13 cellular contexts compared by ENCODE assay signal in the genomic region with DNA sequence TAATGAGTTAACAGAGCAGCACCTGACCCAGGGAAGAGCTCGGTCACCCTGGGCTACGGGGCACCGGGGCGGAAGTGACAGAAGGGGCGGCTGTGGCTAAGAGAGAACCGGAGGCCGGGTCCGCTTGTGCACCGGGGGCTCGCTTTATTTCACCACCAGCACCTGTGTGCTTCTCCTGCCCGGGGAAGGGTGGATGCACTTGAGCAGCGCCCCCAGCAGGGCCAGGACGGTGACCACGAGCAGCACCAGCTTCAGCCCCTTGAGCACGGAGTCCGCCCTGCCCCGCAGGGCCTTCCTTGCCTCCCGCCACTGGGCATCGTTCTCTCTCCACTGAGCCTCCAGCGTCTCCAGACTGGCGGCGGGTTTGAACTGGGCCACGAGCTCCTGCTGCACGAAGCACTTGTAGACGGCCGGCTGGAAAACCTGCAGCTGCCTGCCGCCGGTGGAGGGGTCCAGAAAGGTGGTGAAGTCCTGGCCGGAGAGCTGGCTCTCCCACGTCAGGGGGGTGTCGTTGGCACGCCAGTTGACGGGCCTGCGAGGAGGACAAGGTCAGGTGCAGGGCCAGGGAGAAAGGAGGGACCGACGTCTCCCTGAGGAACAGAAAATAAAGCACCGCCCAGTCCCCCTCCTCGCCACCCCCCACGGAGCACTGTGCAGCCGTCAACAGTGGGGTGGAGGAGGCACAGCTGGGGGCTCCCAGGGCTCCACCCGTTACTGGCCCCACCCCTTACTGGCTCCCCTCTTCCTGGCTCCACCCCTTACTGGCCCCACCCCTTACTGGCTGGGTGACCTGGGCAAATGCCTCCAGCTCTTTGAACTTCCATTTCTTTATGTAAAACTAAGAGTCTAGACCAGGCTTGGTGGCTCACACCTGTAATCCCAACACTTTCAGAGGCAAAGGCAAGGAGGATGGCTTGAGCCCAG. TPM values are rescaled to one million over a fixed set of nuclear protein-coding genes. Genes with fewer than 3 reads are reported as not detected.
DNase-seq lines count a peak whose midpoint lies in the region; ATAC-seq lines count a peak whose summit lies in the region.
"Had no signal": no experiment of that assay in that cellular context is flagged by ENCODE, and none has a peak within 500 bp of the region (broad histone marks: within the 10 kb centered on the region; RNA-seq: fewer than 3 reads in every experiment).

No MANE protein-coding gene starts in this region.

- no peaks in the 10 kb centered on the region for H3K27me3 ChIP-seq in right cardiac atrium (ENCODE audit: control insufficient read depth, insufficient read depth)
- H3K27me3 ChIP-seq: breast epithelium had no signal

- 53% methylated on average over 41 of the region's 41 CpGs for WGBS in right cardiac atrium

- H3K27ac ChIP-seq in right cardiac atrium (ENCODE audit: low read length) = no peak overlapping the region
- H3K27ac ChIP-seq: breast epithelium had no signal

- ATAC-seq in right cardiac atrium (peak; percentile 49 to 52), HG03520 (IDR thresholded peaks at IDR 0.05; ENCODE audit: unreplicated experiment) (no peak)

- peak; percentile 69 for DNase-seq in activated CD4-positive, alpha-beta T cell treated with anti-CD3 and anti-CD28 coated beads, Interleukin-2, amount 10 ng/mL, durations not matched to agents 24 days and 14 days
- no peak for DNase-seq in activated CD4-positive, alpha-beta T cell treated with anti-CD3 and anti-CD28 coated beads, Interleukin-2, amount 50 U/mL, for 48 hours
- peak; percentile 35 for DNase-seq in RPMI8226
- peak in 2 of 3 donors; percentile 45 to 61 for DNase-seq in right cardiac atrium
- DNase-seq in retina = peak; percentile 32
- no peak for DNase-seq in SIG-M5 (lab: John Stamatoyannopoulos, UW)
- DNase-seq in head of caudate nucleus = no peak
- DNase-seq: activated T-cell treated with anti-CD3 and anti-CD28 coated beads, Interleukin-2, amount 50 U/mL, for 72 hours; NCI-H187; stimulated activated CD4-positive, alpha-beta T cell treated with anti-CD3 and anti-CD28 coated beads, Interleukin-1b, Interleukin-23, amount 100 ng/mL, for 48 hours had no signal

- H3K36me3 Mint-ChIP-seq in activated CD4-positive, alpha-beta T cell treated with anti-CD3 and anti-CD28 coated beads, Interleukin-2, amount 10 ng/mL, durations not matched to agents 24 days and 14 days (ENCODE audit: low read depth) = no peaks in the 10 kb centered on the region

- intact Hi-C loops in activated CD4-positive, alpha-beta T cell treated with anti-CD3 and anti-CD28 coated beads, Interleukin-2, amount 10 ng/mL, durations not matched to agents 24 days and 14 days (cut with micrococcal nuclease) = no loop called here
- intact Hi-C loops in right cardiac atrium (cut with DNase I) (no loop called here), head of caudate nucleus (cut with DNase I) (no loop called here)

- H3K27ac Mint-ChIP-seq in activated CD4-positive, alpha-beta T cell treated with anti-CD3 and anti-CD28 coated beads, Interleukin-2, amount 10 ng/mL, durations not matched to agents 24 days and 14 days = no peak overlapping the region
- H3K27ac Mint-ChIP-seq: activated T-cell treated with anti-CD3 and anti-CD28 coated beads, Interleukin-2, amount 50 U/mL, for 72 hours had no signal

- H3K27me3 Mint-ChIP-seq in activated CD4-positive, alpha-beta T cell treated with anti-CD3 and anti-CD28 coated beads, Interleukin-2, amount 10 ng/mL, durations not matched to agents 24 days and 14 days = peaks cover 3% of the 10 kb centered on the region

- peaks cover 5% of the 10 kb centered on the region for H3K9me3 Mint-ChIP-seq in activated CD4-positive, alpha-beta T cell treated with anti-CD3 and anti-CD28 coated beads, Interleukin-2, amount 10 ng/mL, durations not matched to agents 24 days and 14 days
- H3K9me3 Mint-ChIP-seq: activated T-cell treated with anti-CD3 and anti-CD28 coated beads, Interleukin-2, amount 50 U/mL, for 72 hours had no signal

- H3K4me1 ChIP-seq in right cardiac atrium (ENCODE audit: control insufficient read depth, insufficient read depth, low read length) = peaks cover 2% of the 10 kb centered on the region
- H3K4me1 ChIP-seq: breast epithelium had no signal

- H3K9me3 ChIP-seq in right cardiac atrium (ENCODE audit: control insufficient read depth, low read length) = no peaks in the 10 kb centered on the region
- H3K9me3 ChIP-seq: breast epithelium had no signal

- no peak overlapping the region for H3K4me3 Mint-ChIP-seq in activated CD4-positive, alpha-beta T cell treated with anti-CD3 and anti-CD28 coated beads, Interleukin-2, amount 10 ng/mL, durations not matched to agents 24 days and 14 days

- H3K4me3 ChIP-seq in right cardiac atrium (ENCODE audit: low read length) = no peak overlapping the region
- H3K4me3 ChIP-seq: breast epithelium had no signal

- peaks cover 12% of the 10 kb centered on the region for H3K4me1 Mint-ChIP-seq in activated CD4-positive, alpha-beta T cell treated with anti-CD3 and anti-CD28 coated beads, Interleukin-2, amount 10 ng/mL, durations not matched to agents 24 days and 14 days

RNA-seq across cellular contexts. Expression of a gene that starts 3.6 kb away (rescaled TPM):
- not detected in 2 replicates for total RNA-seq in activated CD4-positive, alpha-beta T cell treated with anti-CD3 and anti-CD28 coated beads, Interleukin-2, amount 10 ng/mL, durations not matched to agents 24 days and 14 days
- total RNA-seq in right cardiac atrium = not detected
- polyA plus RNA-seq in right cardiac atrium = not detected
- total RNA-seq: activated T-cell treated with anti-CD3 and anti-CD28 coated beads, Interleukin-2, amount 50 U/mL, for 72 hours; T-helper 1 cell treated with Interleukin-12 subunit alpha and Interleukin-12 subunit beta and Interleukin-4 antibody, amounts not matched to agents 30 ng/mL and 1 ng/mL, for 36 hours had no signal

RNA-seq across cellular contexts. Expression of a gene that starts 23.9 kb away (rescaled TPM):
- total RNA-seq in activated CD4-positive, alpha-beta T cell treated with anti-CD3 and anti-CD28 coated beads, Interleukin-2, amount 10 ng/mL, durations not matched to agents 24 days and 14 days = 2.2 and 2.8 TPM in 2 replicates
- 1 to 10 TPM; 4.6 to 8.9 (median 4.8) TPM for total RNA-seq in right cardiac atrium
- 5.0 TPM for polyA plus RNA-seq in right cardiac atrium

RNA-seq across cellular contexts. Expression of a gene that starts 43.8 kb away (rescaled TPM):
- total RNA-seq in activated CD4-positive, alpha-beta T cell treated with anti-CD3 and anti-CD28 coated beads, Interleukin-2, amount 10 ng/mL, durations not matched to agents 24 days and 14 days = 147 TPM in 2 replicates
- 100 to 1,000 TPM; 182 to 270 (median 239) TPM for total RNA-seq in right cardiac atrium
- polyA plus RNA-seq in right cardiac atrium = 332 TPM

RNA-seq across cellular contexts. Expression of a gene that starts 57.4 kb away (rescaled TPM):
- 0.40 TPM in 2 replicates for total RNA-seq in activated CD4-positive, alpha-beta T cell treated with anti-CD3 and anti-CD28 coated beads, Interleukin-2, amount 10 ng/mL, durations not matched to agents 24 days and 14 days
- 100 to 1,000 TPM; 164 to 286 (median 230) TPM for total RNA-seq in right cardiac atrium
- 406 TPM for polyA plus RNA-seq in right cardiac atrium

Comparison
In these comparisons a context has a peak if more than half of its experiments do, and no peak if none do; other contexts are left out.
1. DNase-seq: peak in activated CD4-positive, alpha-beta T cell treated with anti-CD3 and anti-CD28 coated beads, Interleukin-2, amount 10 ng/mL, durations not matched to agents 24 days and 14 days (single experiment), RPMI8226 (single experiment), right cardiac atrium (2 of 3) and retina (single experiment); none in activated CD4-positive, alpha-beta T cell treated with anti-CD3 and anti-CD28 coated beads, Interleukin-2, amount 50 U/mL, for 48 hours (0 of 2), SIG-M5 (single experiment) and head of caudate nucleus (0 of 42).